In genomic region chr4:159043861-159044260, GRCh38 we compare ENCODE assay signal across 39 cellular contexts.
"Had no signal": no experiment of that assay in that cellular context is flagged by ENCODE, and none has a peak within 500 bp of the region (broad histone marks: within the 10 kb centered on the region; RNA-seq: fewer than 3 reads in every experiment).

No MANE protein-coding gene starts in this region.

- H3K27me3 ChIP-seq: ascending aorta, body of pancreas, brain microvascular endothelial cell, breast epithelium, cardiac muscle cell had no signal

- H3K9me3 Mint-ChIP-seq: activated naive CD4-positive, alpha-beta T cell treated with anti-CD3 and anti-CD28 coated beads for 36 hours; activated naive CD4-positive, alpha-beta T cell treated with anti-CD3 and anti-CD28 coated beads, Interleukin-2, amount 10 ng/mL, durations not matched to agents 7 days and 5 days; activated naive CD4-positive, alpha-beta T cell treated with anti-CD3 and anti-CD28 coated beads, Interleukin-2, amount 50 U/mL, for 24 hours; activated naive CD4-positive, alpha-beta T cell treated with anti-CD3 and anti-CD28 coated beads, Interleukin-2, amount 50 U/mL, for 72 hours; activated naive CD8-positive, alpha-beta T cell treated with anti-CD3 and anti-CD28 coated beads for 36 hours; activated naive CD8-positive, alpha-beta T cell treated with anti-CD3 and anti-CD28 coated beads, Interleukin-2, amount 10 ng/mL, durations not matched to agents 7 days and 5 days; activated naive CD8-positive, alpha-beta T cell treated with anti-CD3 and anti-CD28 coated beads, Interleukin-2, amount 50 U/mL, for 24 hours; activated T-cell treated with anti-CD3 and anti-CD28 coated beads, Interleukin-2, amount 50 U/mL, for 4 hours; activated T-cell treated with anti-CD3 and anti-CD28 coated beads, Interleukin-2, amount 50 U/mL, for 72 hours; activated T-helper 1 cell treated with anti-CD3 and anti-CD28 coated beads, Interleukin-12 subunit alpha, Interleukin-12 subunit beta, Interleukin-2, Interleukin-4 antibody, amounts not matched to agents 30 ng/mL and 10 ng/mL and 1 ng/mL, durations not matched to agents 14 hours and 24 hours and 36 hours; activated T-helper 17 cell treated with anti-CD3 and anti-CD28 coated beads, Interleukin-2, amount 50 U/mL, for 72 hours; activated T-helper 2 cell treated with anti-CD3 and anti-CD28 coated beads, Interferon-gamma antibody, Interleukin-2, Interleukin-4, amounts not matched to agents 10 μg/mL and 5 μg/mL and 100 μg/mL, durations not matched to agents 14 hours and 24 hours and 36 hours; central memory CD8-positive, alpha-beta T cell had no signal

- FAIRE-seq: astrocyte, bronchial epithelial cell, colon had no signal

- ATAC-seq: activated naive CD4-positive, alpha-beta T cell treated with anti-CD3 and anti-CD28 coated beads, Interleukin-2, amount 50 U/mL, for 72 hours; activated naive CD8-positive, alpha-beta T cell treated with anti-CD3 and anti-CD28 coated beads, Interleukin-2, amount 50 U/mL, for 24 hours; activated T-cell treated with anti-CD3 and anti-CD28 coated beads, Interleukin-2, amount 50 U/mL, for 4 hours; activated T-cell treated with anti-CD3 and anti-CD28 coated beads, Interleukin-2, amount 50 U/mL, for 72 hours; activated T-helper 17 cell treated with anti-CD3 and anti-CD28 coated beads, Interleukin-2, amount 50 U/mL, for 72 hours; body of pancreas had no signal

- H3K4me1 ChIP-seq: ascending aorta, breast epithelium had no signal

- H3K36me3 Mint-ChIP-seq: activated naive CD4-positive, alpha-beta T cell treated with anti-CD3 and anti-CD28 coated beads, Interleukin-2, amount 10 ng/mL, durations not matched to agents 7 days and 5 days; activated naive CD4-positive, alpha-beta T cell treated with anti-CD3 and anti-CD28 coated beads, Interleukin-2, amount 50 U/mL, for 24 hours; activated naive CD4-positive, alpha-beta T cell treated with anti-CD3 and anti-CD28 coated beads, Interleukin-2, amount 50 U/mL, for 72 hours; activated naive CD8-positive, alpha-beta T cell; activated naive CD8-positive, alpha-beta T cell treated with anti-CD3 and anti-CD28 coated beads for 36 hours; activated naive CD8-positive, alpha-beta T cell treated with anti-CD3 and anti-CD28 coated beads, Interleukin-2, amount 10 ng/mL, durations not matched to agents 7 days and 5 days; brain had no signal

- H3K4me1 Mint-ChIP-seq: central memory CD8-positive, alpha-beta T cell had no signal

- DNase-seq: activated effector memory CD4-positive, alpha-beta T cell treated with anti-CD3 and anti-CD28 coated beads, Interleukin-2, amount 50 U/mL, for 16 hours; activated effector memory CD4-positive, alpha-beta T cell treated with Interleukin-2 at 50 U/mL for 16 hours; activated gamma-delta T cell; activated gamma-delta T cell treated with Interleukin-2 at 50 U/mL for 16 hours; activated naive CD4-positive, alpha-beta T cell; activated naive CD4-positive, alpha-beta T cell treated with anti-CD3 and anti-CD28 coated beads for 36 hours; activated naive CD4-positive, alpha-beta T cell treated with anti-CD3 and anti-CD28 coated beads, Interleukin-2, amount 10 ng/mL, durations not matched to agents 7 days and 5 days; activated naive CD4-positive, alpha-beta T cell treated with anti-CD3 and anti-CD28 coated beads, Interleukin-2, amount 50 U/mL, for 16 hours; activated naive CD4-positive, alpha-beta T cell treated with Interleukin-2 at 50 U/mL for 16 hours; activated naive CD8-positive, alpha-beta T cell treated with anti-CD3 and anti-CD28 coated beads for 36 hours; activated naive CD8-positive, alpha-beta T cell treated with anti-CD3 and anti-CD28 coated beads, Interleukin-2, amount 10 ng/mL, durations not matched to agents 7 days and 5 days; activated naive CD8-positive, alpha-beta T cell treated with anti-CD3 and anti-CD28 coated beads, Interleukin-2, amount 50 U/mL, for 24 hours; activated T-cell treated with anti-CD3 and anti-CD28 coated beads, Interleukin-2, amount 50 U/mL, for 4 hours; activated T-cell treated with anti-CD3 and anti-CD28 coated beads, Interleukin-2, amount 50 U/mL, for 48 hours; activated T-cell treated with anti-CD3 and anti-CD28 coated beads, Interleukin-2, amount 50 U/mL, for 72 hours; adrenal gland; amniotic stem cell; amygdala; anterior cingulate cortex; aorta; body of pancreas; brain microvascular endothelial cell; caudate nucleus; central memory CD4-positive, alpha-beta T cell; cerebellar nuclear complex had no signal

- H3K27ac Mint-ChIP-seq: activated naive CD4-positive, alpha-beta T cell treated with anti-CD3 and anti-CD28 coated beads for 36 hours; activated naive CD4-positive, alpha-beta T cell treated with anti-CD3 and anti-CD28 coated beads, Interleukin-2, amount 10 ng/mL, durations not matched to agents 7 days and 5 days; activated naive CD4-positive, alpha-beta T cell treated with anti-CD3 and anti-CD28 coated beads, Interleukin-2, amount 50 U/mL, for 72 hours; activated naive CD8-positive, alpha-beta T cell; activated naive CD8-positive, alpha-beta T cell treated with anti-CD3 and anti-CD28 coated beads for 36 hours; activated naive CD8-positive, alpha-beta T cell treated with anti-CD3 and anti-CD28 coated beads, Interleukin-2, amount 10 ng/mL, durations not matched to agents 7 days and 5 days; activated naive CD8-positive, alpha-beta T cell treated with anti-CD3 and anti-CD28 coated beads, Interleukin-2, amount 50 U/mL, for 24 hours; activated T-cell treated with anti-CD3 and anti-CD28 coated beads, Interleukin-2, amount 50 U/mL, for 72 hours; activated T-helper 1 cell treated with anti-CD3 and anti-CD28 coated beads, Interleukin-12 subunit alpha, Interleukin-12 subunit beta, Interleukin-2, Interleukin-4 antibody, amounts not matched to agents 30 ng/mL and 10 ng/mL and 1 ng/mL, durations not matched to agents 14 hours and 24 hours and 36 hours; activated T-helper 17 cell treated with anti-CD3 and anti-CD28 coated beads, Interleukin-2, amount 50 U/mL, for 72 hours; activated T-helper 2 cell treated with anti-CD3 and anti-CD28 coated beads, Interferon-gamma antibody, Interleukin-2, Interleukin-4, amounts not matched to agents 10 μg/mL and 5 μg/mL and 100 μg/mL, durations not matched to agents 14 hours and 24 hours and 36 hours; brain had no signal

- H3K27ac ChIP-seq: adrenal gland, ascending aorta, body of pancreas, brain microvascular endothelial cell, breast epithelium, cardiac muscle cell had no signal

- H3K9me3 ChIP-seq: adrenal gland, ascending aorta, body of pancreas, breast epithelium had no signal

- H3K4me3 Mint-ChIP-seq: activated naive CD4-positive, alpha-beta T cell treated with anti-CD3 and anti-CD28 coated beads for 36 hours; activated naive CD4-positive, alpha-beta T cell treated with anti-CD3 and anti-CD28 coated beads, Interleukin-2, amount 10 ng/mL, durations not matched to agents 7 days and 5 days; activated naive CD4-positive, alpha-beta T cell treated with anti-CD3 and anti-CD28 coated beads, Interleukin-2, amount 50 U/mL, for 24 hours; activated naive CD8-positive, alpha-beta T cell; activated naive CD8-positive, alpha-beta T cell treated with anti-CD3 and anti-CD28 coated beads for 36 hours; activated naive CD8-positive, alpha-beta T cell treated with anti-CD3 and anti-CD28 coated beads, Interleukin-2, amount 10 ng/mL, durations not matched to agents 7 days and 5 days; activated naive CD8-positive, alpha-beta T cell treated with anti-CD3 and anti-CD28 coated beads, Interleukin-2, amount 50 U/mL, for 24 hours; activated T-cell treated with anti-CD3 and anti-CD28 coated beads, Interleukin-2, amount 50 U/mL, for 4 hours; activated T-cell treated with anti-CD3 and anti-CD28 coated beads, Interleukin-2, amount 50 U/mL, for 72 hours; activated T-helper 1 cell treated with anti-CD3 and anti-CD28 coated beads, Interleukin-12 subunit alpha, Interleukin-12 subunit beta, Interleukin-2, Interleukin-4 antibody, amounts not matched to agents 30 ng/mL and 10 ng/mL and 1 ng/mL, durations not matched to agents 14 hours and 24 hours and 36 hours; activated T-helper 17 cell treated with anti-CD3 and anti-CD28 coated beads, Interleukin-2, amount 50 U/mL, for 72 hours; brain; central memory CD8-positive, alpha-beta T cell had no signal

- H3K36me3 ChIP-seq: adrenal gland, ascending aorta, brain microvascular endothelial cell, breast epithelium, cardiac muscle cell had no signal

- H3K4me3 ChIP-seq: adrenal gland, ascending aorta, body of pancreas, breast epithelium, cardiac muscle cell had no signal
